Comparison of ENCODE assay signal across 1 cellular context in the genomic region with DNA sequence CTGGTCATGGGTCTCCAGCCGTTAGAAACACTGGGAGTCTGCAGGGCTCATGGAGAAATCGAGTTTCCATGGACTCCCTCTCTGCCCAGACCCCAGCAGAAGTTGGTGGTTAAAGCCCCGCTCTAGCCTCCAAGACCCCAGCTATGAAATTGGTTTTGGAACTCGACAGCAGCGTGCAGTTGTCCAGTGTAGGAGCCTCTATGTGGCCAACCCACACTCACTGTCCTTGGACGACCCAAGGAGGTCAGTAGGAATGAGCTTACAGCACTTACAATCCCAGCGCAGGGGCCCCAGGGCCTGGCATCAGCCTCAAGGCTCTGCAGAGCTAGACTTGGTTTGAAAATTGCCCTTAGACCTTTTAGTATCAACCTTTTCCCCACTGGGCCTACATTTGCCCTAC.
TF ChIP-seq lines count a peak whose summit lies in the region.

No MANE protein-coding gene starts in this region.

TF ChIP-seq in HepG2, 621 proteins besides CTCF, POLR2A, EP300 and RAD21:
- TF ChIP-seq NR2F1 (CRISPR knock-in tag; IDR thresholded peaks at IDR 0.05) (no peak), ZC3H13 (CRISPR knock-in tag; IDR thresholded peaks at IDR 0.05) (0 out of 2 replicates have a peak, but pooled peaks have one; percentile 2)
